In the genomic region with DNA sequence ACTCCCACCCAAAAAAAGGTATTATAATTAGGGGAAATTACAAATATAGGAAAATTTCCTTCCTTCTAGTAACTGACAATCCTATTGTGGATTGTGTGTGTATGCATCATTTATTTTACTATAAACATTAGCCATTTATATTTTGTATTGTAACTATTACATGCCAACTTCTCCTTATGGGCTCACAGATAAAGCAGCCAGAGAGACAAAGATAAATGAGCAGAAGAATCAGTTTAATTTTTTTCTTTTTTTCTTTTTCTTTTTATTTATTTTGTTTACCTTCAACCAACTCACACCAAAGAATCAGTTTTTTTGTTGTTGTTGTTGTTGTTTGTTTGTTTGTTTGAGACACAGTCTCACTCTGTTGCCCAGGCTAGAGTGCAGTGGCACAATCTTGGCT, we compare ENCODE assay signal across 20 cellular contexts.
"Had no signal": no experiment of that assay in that cellular context is flagged by ENCODE, and none has a peak within 500 bp of the region (broad histone marks: within the 10 kb centered on the region; RNA-seq: fewer than 3 reads in every experiment).

No MANE protein-coding gene starts in this region.

- H3K9me3 ChIP-seq: breast epithelium, tibial artery, uterus had no signal

- H2AFZ ChIP-seq: neural progenitor cell had no signal

- H3K4me1 ChIP-seq: breast epithelium, uterus had no signal

- DNase-seq: activated B cell treated with CpG ODN at 0.5 μM for 24 hours; activated CD4-positive, alpha-beta T cell treated with anti-CD3 and anti-CD28 coated beads for 36 hours; activated CD4-positive, alpha-beta T cell treated with anti-CD3 and anti-CD28 coated beads, Interleukin-2, amount 50 U/mL, for 4 hours; activated CD8-positive, alpha-beta memory T cell treated with anti-CD3 and anti-CD28 coated beads for 24 hours; activated CD8-positive, alpha-beta memory T cell treated with anti-CD3 and anti-CD28 coated beads, Interleukin-2, amount 50 U/mL, for 4 hours; activated naive CD4-positive, alpha-beta T cell treated with Interleukin-2 at 50 U/mL for 16 hours; activated naive CD8-positive, alpha-beta T cell treated with anti-CD3 and anti-CD28 coated beads for 36 hours; activated T-cell treated with anti-CD3 and anti-CD28 coated beads, Interleukin-2, amount 50 U/mL, for 4 hours; amniotic stem cell; foreskin fibroblast; heart right ventricle; naive thymus-derived CD8-positive, alpha-beta T cell; stimulated activated CD4-positive, alpha-beta T cell treated with anti-CD3 and anti-CD28 coated beads, Interleukin-4, amount 100 ng/mL, for 24 hours; T-helper 1 cell; tibial artery; uterus had no signal

- H3K27me3 ChIP-seq: breast epithelium, heart right ventricle, neural progenitor cell, tibial artery, uterus had no signal

- H3K4me3 ChIP-seq: breast epithelium, coronary artery, heart right ventricle, lung, neural progenitor cell, tibial artery, uterus had no signal

- H3K36me3 ChIP-seq: breast epithelium, uterus had no signal

- H3K27ac ChIP-seq: breast epithelium, coronary artery, heart right ventricle, neural progenitor cell, tibial artery, uterus had no signal

- H3K9ac ChIP-seq: neural progenitor cell had no signal

- H3K4me2 ChIP-seq: neural progenitor cell had no signal

- ATAC-seq: activated CD4-positive, alpha-beta T cell treated with anti-CD3 and anti-CD28 coated beads for 36 hours; activated T-cell treated with anti-CD3 and anti-CD28 coated beads, Interleukin-2, amount 50 U/mL, for 4 hours; naive thymus-derived CD8-positive, alpha-beta T cell had no signal
